ENCODE assay signal across 16 cellular contexts in the genomic region with DNA sequence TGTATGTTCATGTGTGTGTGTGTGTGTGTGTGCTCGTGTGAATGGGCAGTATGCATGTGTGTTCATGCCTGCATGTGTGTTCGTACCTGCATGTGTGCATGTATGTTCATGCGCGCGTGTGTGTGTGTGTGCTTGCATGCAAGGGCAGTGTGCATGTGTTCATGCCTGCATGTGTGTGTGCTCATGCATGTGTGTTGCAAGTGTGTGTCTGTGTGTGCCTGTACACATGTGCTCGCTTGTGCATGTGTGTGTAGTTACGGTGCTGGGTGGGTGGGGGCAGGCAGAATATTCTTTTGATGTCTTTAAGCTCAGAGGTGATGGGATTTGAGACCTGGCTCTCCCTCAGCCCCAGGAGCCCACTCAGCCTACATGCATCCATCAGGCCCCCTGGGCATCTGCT.
A peak's percentile ranks its signal among the peaks of the same experiment; 100 is the strongest.
DNase-seq lines count a peak whose midpoint lies in the region; ATAC-seq, FAIRE-seq and TF ChIP-seq lines count a peak whose summit lies in the region.
"Had no signal": no experiment of that assay in that cellular context is flagged by ENCODE, and none has a peak within 500 bp of the region (broad histone marks: within the 10 kb centered on the region; RNA-seq: fewer than 3 reads in every experiment).

No MANE protein-coding gene starts in this region.

- H3K4me1 Mint-ChIP-seq in activated CD4-positive, alpha-beta memory T cell treated with anti-CD3 and anti-CD28 coated beads, Interleukin-2, amount 10 ng/mL, durations not matched to agents 7 days and 5 days = no peaks in the 10 kb centered on the region
- no peaks in the 10 kb centered on the region for H3K4me1 Mint-ChIP-seq in activated CD4-positive, alpha-beta memory T cell treated with anti-CD3 and anti-CD28 coated beads for 36 hours (ENCODE audit: low read depth)
- H3K4me1 Mint-ChIP-seq in chondrocyte (ENCODE audit: low read depth) (no peaks in the 10 kb centered on the region), progenitor cell of endocrine pancreas (ENCODE audit: low read depth) (no peaks in the 10 kb centered on the region), CD14-positive monocyte (no peaks in the 10 kb centered on the region)
- H3K4me1 Mint-ChIP-seq: CD4-positive, CD25-positive, alpha-beta regulatory T cell had no signal

- BruUV-seq in HepG2 (replicated peaks; lab: Mats Ljungman, UMichigan) = no TSS peak

- in situ Hi-C loops in HepG2 (cut with HindIII; ENCODE audit: extremely low pct_ligation_motif_present, low pct_unique_long_range_greater_than_20kb) = no loop called here

- H3K27me3 Mint-ChIP-seq in activated CD4-positive, alpha-beta memory T cell treated with anti-CD3 and anti-CD28 coated beads, Interleukin-2, amount 10 ng/mL, durations not matched to agents 7 days and 5 days = no peaks in the 10 kb centered on the region
- H3K27me3 Mint-ChIP-seq in activated CD4-positive, alpha-beta memory T cell treated with anti-CD3 and anti-CD28 coated beads for 36 hours = peaks cover 3% of the 10 kb centered on the region
- peaks cover 6% of the 10 kb centered on the region for H3K27me3 Mint-ChIP-seq in chondrocyte (ENCODE audit: low read depth)
- H3K27me3 Mint-ChIP-seq in progenitor cell of endocrine pancreas = peaks cover 7% of the 10 kb centered on the region
- peaks cover 1 to 2% (median 2%) of the 10 kb centered on the region in 3 donors for H3K27me3 Mint-ChIP-seq in CD14-positive monocyte (ENCODE audit: low read depth in 3 of 3)
- H3K27me3 Mint-ChIP-seq: CD4-positive, CD25-positive, alpha-beta regulatory T cell had no signal

- H3K27ac Mint-ChIP-seq in activated CD4-positive, alpha-beta memory T cell treated with anti-CD3 and anti-CD28 coated beads, Interleukin-2, amount 10 ng/mL, durations not matched to agents 7 days and 5 days = no peak overlapping the region
- no peak overlapping the region for H3K27ac Mint-ChIP-seq in activated CD4-positive, alpha-beta memory T cell treated with anti-CD3 and anti-CD28 coated beads for 36 hours
- no peak overlapping the region for H3K27ac Mint-ChIP-seq in chondrocyte (ENCODE audit: unreplicated experiment)
- H3K27ac Mint-ChIP-seq in progenitor cell of endocrine pancreas = peak overlapping the region; percentile 23
- H3K27ac Mint-ChIP-seq in activated naive CD4-positive, alpha-beta T cell treated with anti-CD3 and anti-CD28 coated beads, Interleukin-2, amount 50 U/mL, for 72 hours = no peak overlapping the region
- no peak overlapping the region for H3K27ac Mint-ChIP-seq in CD14-positive monocyte
- H3K27ac Mint-ChIP-seq: CD4-positive, CD25-positive, alpha-beta regulatory T cell had no signal

- no peak overlapping the region for H3K9ac ChIP-seq in HepG2 (ENCODE audit: insufficient read depth, low read depth, low read length)
- H3K9ac ChIP-seq: BLaER1, GM23248 had no signal

- H3K9me3 ChIP-seq in HepG2 (ENCODE audit: low read length) = no peaks in the 10 kb centered on the region

- H3K36me3 ChIP-seq in HepG2 (replicated peaks in 1 of 2; ENCODE audit: control insufficient read depth in 1 of 2, insufficient read depth in 2 of 2, low read length in 2 of 2) = no peaks in the 10 kb centered on the region
- H3K36me3 ChIP-seq: BLaER1 had no signal

- TF ChIP-seq RAD21 in HepG2 (CRISPR knock-in tag; IDR thresholded peaks at IDR 0.05) = no peak

- peak; percentile 9 for DNase-seq in activated CD4-positive, alpha-beta memory T cell treated with anti-CD3 and anti-CD28 coated beads, Interleukin-2, amount 10 ng/mL, durations not matched to agents 7 days and 5 days
- no peak for DNase-seq in activated CD4-positive, alpha-beta memory T cell treated with anti-CD3 and anti-CD28 coated beads for 36 hours
- DNase-seq in chondrocyte (ENCODE audit: low spot score) (peak; percentile 34), HepG2 (ENCODE audit: low spot score) (no peak), progenitor cell of endocrine pancreas (ENCODE audit: low spot score, unreplicated experiment) (no peak), NCI-H345 treated with DMSO at 0.1 percent for 48 hours (lab: John Stamatoyannopoulos, UW; ENCODE audit: unreplicated experiment) (no peak), CD14-positive monocyte (ENCODE audit: low spot score) (no peak)
- DNase-seq in activated naive CD4-positive, alpha-beta T cell treated with anti-CD3 and anti-CD28 coated beads, Interleukin-2, amount 50 U/mL, for 72 hours (ENCODE audit: low spot score in 2 of 2) = no peak
- DNase-seq: Calu3; CD4-positive, CD25-positive, alpha-beta regulatory T cell; DMS 273 treated with DMSO at 0.1 percent for 48 hours; GM23248 had no signal

- peaks cover 1 to 32% of the 10 kb centered on the region in 2 experiments; a peak in 2 of 5 replicates for H3K27me3 ChIP-seq in HepG2 (ENCODE audit: control insufficient read depth in 1 of 2, insufficient read depth in 2 of 2, low read length in 2 of 2)
- H3K27me3 ChIP-seq: BLaER1 had no signal

- no peaks in the 10 kb centered on the region for H3K4me1 ChIP-seq in HepG2 (ENCODE audit: insufficient read depth, low read length)
- H3K4me1 ChIP-seq: BLaER1 had no signal

- H3K4me3 ChIP-seq in HepG2 (replicated peaks in 1 of 3; ENCODE audit: insufficient read depth in 1 of 3, low read depth in 2 of 3, low read length in 3 of 3) = no peak overlapping the region
- H3K4me3 ChIP-seq: BLaER1, GM23248 had no signal

- TF ChIP-seq POLR2A in HepG2 (IDR thresholded peaks at IDR 0.05; ENCODE audit: insufficient read depth in 1 of 2, low read depth in 2 of 2, low read length in 2 of 2) = no peak

- no peaks in the 10 kb centered on the region for H4K20me1 ChIP-seq in HepG2 (ENCODE audit: insufficient read depth, low read length)
- H4K20me1 ChIP-seq: BLaER1 had no signal

- CTCF ChIA-PET in activated CD4-positive, alpha-beta memory T cell treated with anti-CD3 and anti-CD28 coated beads, Interleukin-2, amount 10 ng/mL, durations not matched to agents 7 days and 5 days (lab: Charles Lee) = no interaction called here
- CTCF ChIA-PET in activated CD4-positive, alpha-beta memory T cell treated with anti-CD3 and anti-CD28 coated beads for 36 hours (lab: Charles Lee) = no interaction called here
- CTCF ChIA-PET in HepG2 (lab: Yijun Ruan, JAX; ENCODE audit: low intra/inter-chr PET ratio, low total read pairs) = no interaction called here

- ATAC-seq in HepG2 = no peak
- ATAC-seq in activated naive CD4-positive, alpha-beta T cell treated with anti-CD3 and anti-CD28 coated beads, Interleukin-2, amount 50 U/mL, for 72 hours = no peak
- ATAC-seq: HCT116 had no signal

- no peak overlapping the region for H3K27ac ChIP-seq in HepG2 (ENCODE audit: extremely low read length, insufficient read depth, low read length)
- H3K27ac ChIP-seq: 22Rv1, BLaER1, GM23248 had no signal

- H3K4me3 Mint-ChIP-seq in activated CD4-positive, alpha-beta memory T cell treated with anti-CD3 and anti-CD28 coated beads, Interleukin-2, amount 10 ng/mL, durations not matched to agents 7 days and 5 days = no peak overlapping the region
- H3K4me3 Mint-ChIP-seq in activated CD4-positive, alpha-beta memory T cell treated with anti-CD3 and anti-CD28 coated beads for 36 hours = no peak overlapping the region
- no peak overlapping the region for H3K4me3 Mint-ChIP-seq in chondrocyte (ENCODE audit: unreplicated experiment)
- H3K4me3 Mint-ChIP-seq in progenitor cell of endocrine pancreas (ENCODE audit: low read depth) = no peak overlapping the region
- H3K4me3 Mint-ChIP-seq in CD14-positive monocyte = no peak overlapping the region
- H3K4me3 Mint-ChIP-seq: CD4-positive, CD25-positive, alpha-beta regulatory T cell had no signal

- TF ChIP-seq EP300 in HepG2 (IDR thresholded peaks at IDR 0.05; ENCODE audit: low read depth in 2 of 2, low read length in 2 of 2) = no peak
- TF ChIP-seq EP300 in HepG2 (CRISPR knock-in tag; IDR thresholded peaks at IDR 0.05; ENCODE audit: borderline replicate concordance) = no peak

- intact Hi-C loops in activated CD4-positive, alpha-beta memory T cell treated with anti-CD3 and anti-CD28 coated beads for 36 hours (cut with micrococcal nuclease) = no loop called here
- intact Hi-C loops in HepG2 (cut with micrococcal nuclease; ENCODE audit: unreplicated experiment) = no loop called here
- intact Hi-C loops in CD14-positive monocyte (cut with micrococcal nuclease) = no loop called here

- H3K79me2 ChIP-seq in HepG2 (ENCODE audit: insufficient read depth, low read length) = no peaks in the 10 kb centered on the region

- FAIRE-seq in HepG2 (lab: Jason Lieb, UNC) = no peak
- FAIRE-seq: H54 had no signal

- 55% methylated on average over 6 of the region's 7 CpGs for WGBS in HepG2 (ENCODE audit: low lambda C conversion rate)

- POLR2A ChIA-PET in activated CD4-positive, alpha-beta memory T cell treated with anti-CD3 and anti-CD28 coated beads, Interleukin-2, amount 10 ng/mL, durations not matched to agents 7 days and 5 days (lab: Charles Lee) = no interaction called here
- POLR2A ChIA-PET in activated CD4-positive, alpha-beta memory T cell treated with anti-CD3 and anti-CD28 coated beads for 36 hours (lab: Charles Lee) = no interaction called here
- POLR2A ChIA-PET in HepG2 (lab: Yijun Ruan, JAX) = no interaction called here

- no peaks in the 10 kb centered on the region for H3K36me3 Mint-ChIP-seq in activated CD4-positive, alpha-beta memory T cell treated with anti-CD3 and anti-CD28 coated beads, Interleukin-2, amount 10 ng/mL, durations not matched to agents 7 days and 5 days (ENCODE audit: low read depth)
- H3K36me3 Mint-ChIP-seq in activated CD4-positive, alpha-beta memory T cell treated with anti-CD3 and anti-CD28 coated beads for 36 hours = no peaks in the 10 kb centered on the region
- H3K36me3 Mint-ChIP-seq in chondrocyte (ENCODE audit: low read depth) = no peaks in the 10 kb centered on the region
- H3K36me3 Mint-ChIP-seq in progenitor cell of endocrine pancreas (ENCODE audit: insufficient read depth) = no peaks in the 10 kb centered on the region
- peaks cover 8 to 11% of the 10 kb centered on the region in 2 donors for H3K36me3 Mint-ChIP-seq in activated naive CD4-positive, alpha-beta T cell treated with anti-CD3 and anti-CD28 coated beads, Interleukin-2, amount 50 U/mL, for 72 hours
- no peaks in the 10 kb centered on the region for H3K36me3 Mint-ChIP-seq in CD14-positive monocyte
- H3K36me3 Mint-ChIP-seq: CD4-positive, CD25-positive, alpha-beta regulatory T cell had no signal

- H3K9me3 Mint-ChIP-seq in activated CD4-positive, alpha-beta memory T cell treated with anti-CD3 and anti-CD28 coated beads, Interleukin-2, amount 10 ng/mL, durations not matched to agents 7 days and 5 days = no peaks in the 10 kb centered on the region
- H3K9me3 Mint-ChIP-seq in activated CD4-positive, alpha-beta memory T cell treated with anti-CD3 and anti-CD28 coated beads for 36 hours = peaks cover 17% of the 10 kb centered on the region
- peaks cover 18% of the 10 kb centered on the region for H3K9me3 Mint-ChIP-seq in chondrocyte (ENCODE audit: low read depth)
- peaks cover 9% of the 10 kb centered on the region for H3K9me3 Mint-ChIP-seq in progenitor cell of endocrine pancreas (ENCODE audit: low read depth)
- peaks cover 10 to 15% of the 10 kb centered on the region in 2 donors for H3K9me3 Mint-ChIP-seq in activated naive CD4-positive, alpha-beta T cell treated with anti-CD3 and anti-CD28 coated beads, Interleukin-2, amount 50 U/mL, for 72 hours
- peaks cover 5 to 22% (median 13%) of the 10 kb centered on the region in 7 donors for H3K9me3 Mint-ChIP-seq in CD14-positive monocyte

- no peak overlapping the region for H3K4me2 ChIP-seq in HepG2 (ENCODE audit: low read depth, low read length)
- H3K4me2 ChIP-seq: BLaER1 had no signal

- TF ChIP-seq CTCF in chondrocyte (IDR thresholded peaks at IDR 0.05) (no peak), HepG2 (CRISPR knock-in tag; IDR thresholded peaks at IDR 0.05) (no peak), progenitor cell of endocrine pancreas (IDR thresholded peaks at IDR 0.05; ENCODE audit: unreplicated experiment) (no peak), CD14-positive monocyte (IDR thresholded peaks at IDR 0.05) (no peak)

- no peak overlapping the region for H2AFZ ChIP-seq in HepG2 (ENCODE audit: low read length)
- H2AFZ ChIP-seq: GM23248 had no signal

Comparison
In these comparisons a context has a peak if more than half of its experiments do, and no peak if none do; other contexts are left out.
1. DNase-seq: peak in activated CD4-positive, alpha-beta memory T cell treated with anti-CD3 and anti-CD28 coated beads, Interleukin-2, amount 10 ng/mL, durations not matched to agents 7 days and 5 days (single experiment) and chondrocyte (single experiment); none in activated CD4-positive, alpha-beta memory T cell treated with anti-CD3 and anti-CD28 coated beads for 36 hours (single experiment), HepG2 (single experiment), progenitor cell of endocrine pancreas (single experiment), activated naive CD4-positive, alpha-beta T cell treated with anti-CD3 and anti-CD28 coated beads, Interleukin-2, amount 50 U/mL, for 72 hours (0 of 2), NCI-H345 treated with DMSO at 0.1 percent for 48 hours (single experiment) and CD14-positive monocyte (single experiment).